Comparison of ENCODE assay signal across 27 cellular contexts in the genomic region with DNA sequence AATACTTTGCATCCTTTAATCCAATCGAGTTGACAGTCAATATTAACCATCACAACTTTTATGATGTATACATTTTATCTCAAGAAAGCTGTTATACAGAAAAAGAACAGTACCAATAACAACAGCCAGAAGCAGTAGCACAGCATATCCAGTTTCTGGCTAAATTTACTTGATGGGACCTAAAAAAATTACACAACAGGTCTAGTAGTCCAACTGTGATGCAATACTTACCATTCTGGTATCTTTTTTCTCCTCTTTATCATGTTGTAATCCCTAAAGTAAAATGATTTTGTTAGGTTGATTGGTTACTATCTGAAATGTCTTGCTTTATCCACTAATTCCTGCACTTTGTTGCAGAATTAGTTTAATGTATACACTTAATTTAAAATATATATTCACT.
DNase-seq lines count a peak whose midpoint lies in the region; ATAC-seq, FAIRE-seq and TF ChIP-seq lines count a peak whose summit lies in the region.
"Had no signal": no experiment of that assay in that cellular context is flagged by ENCODE, and none has a peak within 500 bp of the region (broad histone marks: within the 10 kb centered on the region; RNA-seq: fewer than 3 reads in every experiment).

No MANE protein-coding gene starts in this region.

- no peaks in the 10 kb centered on the region for H3K27me3 Mint-ChIP-seq in endodermal cell (ENCODE audit: insufficient read depth)
- H3K27me3 Mint-ChIP-seq: CD4-positive, alpha-beta memory T cell; IgD-negative memory B cell had no signal

- peak; percentile 10 for TF ChIP-seq CTCF in left ventricle myocardium inferior (IDR thresholded peaks at IDR 0.05; ENCODE audit: borderline replicate concordance)
- TF ChIP-seq CTCF in K562 (IDR thresholded peaks at IDR 0.05 in 2 of 3, conservative IDR thresholded peaks at IDR 0.05 in 1 of 3; ENCODE audit: insufficient read depth in 2 of 3, low read depth in 1 of 3, low read length in 3 of 3), result no peak
- no peak for TF ChIP-seq CTCF in fibroblast of villous mesenchyme (IDR thresholded peaks at IDR 0.05; ENCODE audit: insufficient read depth, low read depth, low read length)
- TF ChIP-seq CTCF in endodermal cell (conservative IDR thresholded peaks at IDR 0.05), result no peak

- 43% methylated on average over 1 of the region's 1 CpG for WGBS in K562 (ENCODE audit: insufficient coverage, low coverage, missing lambda C conversion rate)
- 81% methylated on average over 1 of the region's 1 CpG; no CpG with 5 or more reads in 1 of the 2 experiments for WGBS in endodermal cell (ENCODE audit: insufficient coverage in 1 of 2, insufficient read length in 1 of 2), 2 experiments

- no peak for ATAC-seq in K562
- no peak for ATAC-seq in HG02763 (IDR thresholded peaks at IDR 0.05; ENCODE audit: unreplicated experiment)
- ATAC-seq: GM12878, PC-3 had no signal

- DNase-seq in left ventricle myocardium inferior (no peak), cardiac septum (ENCODE audit: low spot score) (no peak), MV-4-11 (lab: John Stamatoyannopoulos, UW) (peak; percentile 2), K562 (ENCODE audit: extremely low read depth in 1 of 4, low spot score in 3 of 4) (no peak), fibroblast of villous mesenchyme (ENCODE audit: low read depth) (peak; percentile 48), endodermal cell (no peak), H7 (no peak)
- DNase-seq: CD4-positive, alpha-beta memory T cell; DMS153; EL; MM.1S; NCI-H1417; NCI-H187; NCI-H2107; NCI-H510A treated with DMSO at 0.1 percent for 48 hours; NCI-H774; PC-3; RPMI8226; SW 1271 had no signal

- H3K36me3 ChIP-seq in left ventricle myocardium inferior (no peaks in the 10 kb centered on the region), K562 (ENCODE audit: control insufficient read depth, insufficient read depth, low read length) (peaks cover 61% of the 10 kb centered on the region), endodermal cell (ENCODE audit: control insufficient read depth, insufficient read depth, low read length) (no peaks in the 10 kb centered on the region), H7 (replicated peaks; ENCODE audit: control insufficient read depth, insufficient read depth, low read length) (no peaks in the 10 kb centered on the region)
- H3K36me3 ChIP-seq: BLaER1, SJSA1 had no signal

- TF ChIP-seq POLR2A in K562 (conservative IDR thresholded peaks at IDR 0.05), result no peak

- H4K20me1 ChIP-seq in K562 (replicated peaks; ENCODE audit: control insufficient read depth, insufficient read depth, low read length), result no peaks in the 10 kb centered on the region
- H4K20me1 ChIP-seq: BLaER1 had no signal

- H3K9me3 Mint-ChIP-seq in endodermal cell, result no peaks in the 10 kb centered on the region

- TF ChIP-seq EP300 in K562 (IDR thresholded peaks at IDR 0.05; ENCODE audit: low read length), result no peak

- FAIRE-seq in K562 (lab: Jason Lieb, UNC), result no peak
- FAIRE-seq: A204.1, GM12878, H1 had no signal

- H3K79me2 ChIP-seq in K562 (ENCODE audit: control insufficient read depth, insufficient read depth, low read length), result peaks cover 9% of the 10 kb centered on the region

- CTCF ChIA-PET in K562 (lab: Yijun Ruan, JAX; ENCODE audit: low intra/inter-chr PET ratio), result no interaction called here

- H3K27ac ChIP-seq in left ventricle myocardium inferior (replicated peaks), result no peak overlapping the region
- no peak overlapping the region for H3K27ac ChIP-seq in K562 (ENCODE audit: extremely low read depth, low read depth, low read length)
- no peak overlapping the region for H3K27ac ChIP-seq in endodermal cell (ENCODE audit: low read depth, low read length)
- H3K27ac ChIP-seq: BLaER1, HL-60, SJSA1 had no signal

- H3K9ac ChIP-seq in K562 (ENCODE audit: insufficient read depth in 1 of 2, low read depth in 2 of 2, low read length in 2 of 2) (no peak overlapping the region), endodermal cell (ENCODE audit: extremely low read depth, low read length, poor library complexity, severe bottlenecking) (no peak overlapping the region)
- H3K9ac ChIP-seq: BLaER1 had no signal

- intact Hi-C loops in left ventricle myocardium inferior (cut with micrococcal nuclease), result no loop called here
- intact Hi-C loops in cardiac septum (cut with DNase I), result no loop called here
- intact Hi-C loops in K562 (cut with micrococcal nuclease), result no loop called here

- in situ Hi-C loops in K562 (cut with MboI), result no loop called here

- no peaks in the 10 kb centered on the region for H3K27me3 ChIP-seq in left ventricle myocardium inferior (ENCODE audit: low read depth)
- H3K27me3 ChIP-seq in K562 (ENCODE audit: control insufficient read depth in 2 of 2, insufficient read depth in 2 of 2, low read length in 2 of 2), result no peaks in the 10 kb centered on the region
- H3K27me3 ChIP-seq in endodermal cell (ENCODE audit: control insufficient read depth, insufficient read depth, low read length, poor library complexity, severe bottlenecking), result no peaks in the 10 kb centered on the region
- no peaks in the 10 kb centered on the region for H3K27me3 ChIP-seq in H7 (ENCODE audit: control insufficient read depth, insufficient read depth, low read length)
- H3K27me3 ChIP-seq: BLaER1, SJSA1 had no signal

- no peak overlapping the region for H3K27ac Mint-ChIP-seq in endodermal cell
- H3K27ac Mint-ChIP-seq: CD4-positive, alpha-beta memory T cell; IgD-negative memory B cell had no signal

- peaks cover 9% of the 10 kb centered on the region for H3K9me3 ChIP-seq in left ventricle myocardium inferior (replicated peaks)
- no peaks in the 10 kb centered on the region for H3K9me3 ChIP-seq in K562 (replicated peaks; ENCODE audit: control insufficient read depth, insufficient read depth, low read depth, low read length)
- H3K9me3 ChIP-seq in endodermal cell (ENCODE audit: control insufficient read depth, low read length), result no peaks in the 10 kb centered on the region
- H3K9me3 ChIP-seq: BLaER1, SJSA1 had no signal

- H3K4me1 ChIP-seq in left ventricle myocardium inferior (no peaks in the 10 kb centered on the region), K562 (replicated peaks in 1 of 2; ENCODE audit: control insufficient read depth in 2 of 2, insufficient read depth in 2 of 2, low read length in 2 of 2) (no peaks in the 10 kb centered on the region; a peak in 2 of 5 replicates), endodermal cell (ENCODE audit: control insufficient read depth, insufficient read depth, low read length) (no peaks in the 10 kb centered on the region)
- H3K4me1 ChIP-seq: BLaER1 had no signal

- BruUV-seq in K562 (replicated peaks; lab: Mats Ljungman, UMichigan), result no TSS peak

- no peaks in the 10 kb centered on the region for H3K9me1 ChIP-seq in K562 (ENCODE audit: control insufficient read depth, insufficient read depth, low read length)

- no peak overlapping the region for H2AFZ ChIP-seq in K562 (ENCODE audit: low read depth, low read length)

- no peak for TF ChIP-seq RAD21 in K562 (CRISPR knock-in tag; conservative IDR thresholded peaks at IDR 0.05 in 1 of 2, IDR thresholded peaks at IDR 0.05 in 1 of 2)

- no peaks in the 10 kb centered on the region for H3K36me3 Mint-ChIP-seq in endodermal cell (ENCODE audit: low read depth)
- H3K36me3 Mint-ChIP-seq: CD4-positive, alpha-beta memory T cell; IgD-negative memory B cell had no signal

- H3K4me1 Mint-ChIP-seq in endodermal cell, result no peaks in the 10 kb centered on the region
- H3K4me1 Mint-ChIP-seq: CD4-positive, alpha-beta memory T cell; IgD-negative memory B cell had no signal

- POLR2A ChIA-PET in K562 (lab: Yijun Ruan, JAX), result no interaction called here

- no peak overlapping the region for H3K4me2 ChIP-seq in K562 (ENCODE audit: insufficient read depth, low read length)
- H3K4me2 ChIP-seq: BLaER1 had no signal

- H3K4me3 Mint-ChIP-seq in endodermal cell, result no peak overlapping the region
- H3K4me3 Mint-ChIP-seq: CD4-positive, alpha-beta memory T cell; IgD-negative memory B cell had no signal

- H3K4me3 ChIP-seq in left ventricle myocardium inferior (no peak overlapping the region), K562 (no peak overlapping the region), fibroblast of villous mesenchyme (ENCODE audit: low read depth, low read length) (no peak overlapping the region), endodermal cell (ENCODE audit: low read length) (no peak overlapping the region), H7 (ENCODE audit: insufficient read depth, low read depth, low read length) (no peak overlapping the region)
- H3K4me3 ChIP-seq: BLaER1, GM12878, SJSA1 had no signal

TF ChIP-seq in K562, 482 proteins besides CTCF, POLR2A, EP300 and RAD21 (continues in another document):
- TF ChIP-seq HIVEP1 (CRISPR knock-in tag; IDR thresholded peaks at IDR 0.05) (no peak), ZNF79 (CRISPR knock-in tag; IDR thresholded peaks at IDR 0.05; ENCODE audit: low read depth) (no peak), NFRKB (IDR thresholded peaks at IDR 0.05; ENCODE audit: low read depth) (no peak), SIN3B (IDR thresholded peaks at IDR 0.05; ENCODE audit: low read depth) (no peak)
- TF ChIP-seq, protein P1, sequence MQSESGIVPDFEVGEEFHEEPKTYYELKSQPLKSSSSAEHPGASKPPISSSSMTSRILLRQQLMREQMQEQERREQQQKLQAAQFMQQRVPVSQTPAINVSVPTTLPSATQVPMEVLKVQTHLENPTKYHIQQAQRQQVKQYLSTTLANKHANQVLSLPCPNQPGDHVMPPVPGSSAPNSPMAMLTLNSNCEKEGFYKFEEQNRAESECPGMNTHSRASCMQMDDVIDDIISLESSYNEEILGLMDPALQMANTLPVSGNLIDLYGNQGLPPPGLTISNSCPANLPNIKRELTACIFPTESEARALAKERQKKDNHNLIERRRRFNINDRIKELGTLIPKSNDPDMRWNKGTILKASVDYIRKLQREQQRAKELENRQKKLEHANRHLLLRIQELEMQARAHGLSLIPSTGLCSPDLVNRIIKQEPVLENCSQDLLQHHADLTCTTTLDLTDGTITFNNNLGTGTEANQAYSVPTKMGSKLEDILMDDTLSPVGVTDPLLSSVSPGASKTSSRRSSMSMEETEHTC (IDR thresholded peaks at IDR 0.05), result no peak
- TF ChIP-seq, protein P2, sequence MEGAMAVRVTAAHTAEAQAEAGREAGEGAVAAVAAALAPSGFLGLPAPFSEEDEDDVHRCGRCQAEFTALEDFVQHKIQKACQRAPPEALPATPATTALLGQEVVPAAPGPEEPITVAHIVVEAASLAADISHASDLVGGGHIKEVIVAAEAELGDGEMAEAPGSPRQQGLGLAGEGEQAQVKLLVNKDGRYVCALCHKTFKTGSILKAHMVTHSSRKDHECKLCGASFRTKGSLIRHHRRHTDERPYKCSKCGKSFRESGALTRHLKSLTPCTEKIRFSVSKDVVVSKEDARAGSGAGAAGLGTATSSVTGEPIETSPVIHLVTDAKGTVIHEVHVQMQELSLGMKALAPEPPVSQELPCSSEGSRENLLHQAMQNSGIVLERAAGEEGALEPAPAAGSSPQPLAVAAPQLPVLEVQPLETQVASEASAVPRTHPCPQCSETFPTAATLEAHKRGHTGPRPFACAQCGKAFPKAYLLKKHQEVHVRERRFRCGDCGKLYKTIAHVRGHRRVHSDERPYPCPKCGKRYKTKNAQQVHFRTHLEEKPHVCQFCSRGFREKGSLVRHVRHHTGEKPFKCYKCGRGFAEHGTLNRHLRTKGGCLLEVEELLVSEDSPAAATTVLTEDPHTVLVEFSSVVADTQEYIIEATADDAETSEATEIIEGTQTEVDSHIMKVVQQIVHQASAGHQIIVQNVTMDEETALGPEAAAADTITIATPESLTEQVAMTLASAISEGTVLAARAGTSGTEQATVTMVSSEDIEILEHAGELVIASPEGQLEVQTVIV (CRISPR knock-in tag; IDR thresholded peaks at IDR 0.05; ENCODE audit: borderline replicate concordance), result no peak

Comparison
In these comparisons a context has a peak if more than half of its experiments do, and no peak if none do; other contexts are left out.
1. DNase-seq: peak in MV-4-11 (single experiment) and fibroblast of villous mesenchyme (single experiment); none in left ventricle myocardium inferior (single experiment), cardiac septum (single experiment), K562 (0 of 4), endodermal cell (single experiment) and H7 (single experiment).